In genomic region chr5:157994906-157995519, GRCh38 we compare ENCODE assay signal across 8 cellular contexts.
DNase-seq lines count a peak whose midpoint lies in the region; ATAC-seq, FAIRE-seq and TF ChIP-seq lines count a peak whose summit lies in the region.

No MANE protein-coding gene starts in this region.

- H3K4me3 ChIP-seq in astrocyte (ENCODE audit: insufficient read depth, low read depth, low read length): no peak overlapping the region

- H3K79me2 ChIP-seq in astrocyte (ENCODE audit: insufficient read depth, low read length): no peaks in the 10 kb centered on the region

- H4K20me1 ChIP-seq in astrocyte (ENCODE audit: insufficient read depth, low read length): no peaks in the 10 kb centered on the region

- no peaks in the 10 kb centered on the region for H3K27me3 ChIP-seq in astrocyte (ENCODE audit: insufficient read depth, low read length)

- H3K9me3 Mint-ChIP-seq in T-cell (no peaks in the 10 kb centered on the region), astrocyte (ENCODE audit: unreplicated experiment) (no peaks in the 10 kb centered on the region)

- H2AFZ ChIP-seq in astrocyte (ENCODE audit: low read depth, low read length): no peak overlapping the region

- H3K4me1 Mint-ChIP-seq in T-cell: peaks cover 18 to 22% (median 18%) of the 10 kb centered on the region in 3 donors
- H3K4me1 Mint-ChIP-seq in astrocyte (ENCODE audit: low read depth, unreplicated experiment): peaks cover 7% of the 10 kb centered on the region

- no peak overlapping the region for H3K27ac Mint-ChIP-seq in T-cell
- H3K27ac Mint-ChIP-seq in astrocyte (ENCODE audit: unreplicated experiment): no peak overlapping the region

- peak; percentile 65 for DNase-seq in DMS53 treated with DMSO at 0.1 percent for 48 hours (lab: John Stamatoyannopoulos, UW; ENCODE audit: unreplicated experiment)
- DNase-seq in M059J (ENCODE audit: low read depth): peak; percentile 66
- peak in 31 of 34 experiments; percentile 2 to 46 (median 20) for DNase-seq in T-cell
- peak; percentile 25 for DNase-seq in astrocyte (ENCODE audit: low read depth)
- peak; percentile 64 for DNase-seq in hepatic stellate cell (ENCODE audit: low spot score)
- DNase-seq in sciatic nerve (ENCODE audit: low spot score): peak; percentile 73

- intact Hi-C loops in sciatic nerve (cut with DNase I): no loop called here

- POLR2A ChIA-PET in T-cell (lab: Charles Lee): no interaction called here

- FAIRE-seq in astrocyte (lab: Jason Lieb, UNC): no peak

- CTCF ChIA-PET in T-cell (lab: Charles Lee): interaction anchor here (0.5 to 1.4 kb wide), 9 partner anchors 42 to 1091 kb away, joined by 3 to 12 read pairs (median 4); no protein-coding TSS in a partner anchor

- peak; percentile 74 for TF ChIP-seq CTCF in astrocyte (IDR thresholded peaks at IDR 0.05; ENCODE audit: insufficient read depth, low read depth, low read length)

- H3K27me3 Mint-ChIP-seq in T-cell (peaks cover 26 to 30% of the 10 kb centered on the region in 2 donors), astrocyte (ENCODE audit: low read depth, unreplicated experiment) (no peaks in the 10 kb centered on the region)

- peak; percentile 74 for ATAC-seq in GM21723 (IDR thresholded peaks at IDR 0.05; ENCODE audit: unreplicated experiment)
- ATAC-seq in T-cell (replicated peaks in 1 of 4): peak; percentile 69 to 81 (median 76)
- peak; percentile 96 for ATAC-seq in sciatic nerve
- ATAC-seq in HG03571 (IDR thresholded peaks at IDR 0.05; ENCODE audit: unreplicated experiment): no peak

- H3K9me3 ChIP-seq in astrocyte (ENCODE audit: insufficient read depth, low read depth, low read length): no peaks in the 10 kb centered on the region

- no peaks in the 10 kb centered on the region for H3K36me3 ChIP-seq in astrocyte (ENCODE audit: insufficient read depth, low read length)

- no peaks in the 10 kb centered on the region for H3K4me1 ChIP-seq in astrocyte (ENCODE audit: insufficient read depth, low read length)

- H3K36me3 Mint-ChIP-seq in T-cell (no peaks in the 10 kb centered on the region), astrocyte (ENCODE audit: low read depth, unreplicated experiment) (no peaks in the 10 kb centered on the region)

- no peak overlapping the region for H3K4me2 ChIP-seq in astrocyte (ENCODE audit: low read length)

- H3K27ac ChIP-seq in astrocyte (ENCODE audit: low read depth, low read length): no peak overlapping the region

- no peak overlapping the region for H3K9ac ChIP-seq in astrocyte (ENCODE audit: low read length)

- H3K4me3 Mint-ChIP-seq in T-cell (peak overlapping the region; percentile 14 to 53 (median 43)), astrocyte (ENCODE audit: unreplicated experiment) (no peak overlapping the region)

Comparison
In these comparisons a context has a peak if more than half of its experiments do, and no peak if none do; other contexts are left out.
1. DNase-seq: peak in every context shown above with its lines; median percentile 73 in sciatic nerve; 66 in M059J; 65 in DMS53 treated with DMSO at 0.1 percent for 48 hours; 64 in hepatic stellate cell; 25 in astrocyte; 20 in T-cell.